In the genomic region with DNA sequence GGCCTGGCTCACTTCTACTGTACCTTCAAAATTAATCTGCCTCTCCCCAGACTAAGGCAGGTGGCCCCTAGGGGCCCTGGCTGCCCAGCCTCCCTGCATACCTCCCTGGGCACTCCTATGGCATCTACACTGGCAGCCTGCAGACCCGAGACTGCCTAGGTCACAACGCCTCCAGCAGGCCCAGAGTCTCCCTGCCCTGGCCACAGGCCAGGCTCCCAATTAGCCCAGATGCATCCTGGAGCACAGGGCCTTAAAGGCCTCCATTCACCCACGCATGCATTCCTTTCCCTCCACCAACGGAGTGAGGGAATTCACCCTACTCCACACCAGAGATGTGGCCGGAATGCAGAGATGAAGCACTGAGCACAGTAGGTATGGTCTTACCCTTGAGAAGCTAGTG, we compare ENCODE assay signal across 21 cellular contexts. TPM values are rescaled to one million over a fixed set of nuclear protein-coding genes. Genes with fewer than 3 reads are reported as not detected.
DNase-seq lines count a peak whose midpoint lies in the region; TF ChIP-seq lines count a peak whose summit lies in the region.
"Had no signal": no experiment of that assay in that cellular context is flagged by ENCODE, and none has a peak within 500 bp of the region (broad histone marks: within the 10 kb centered on the region; RNA-seq: fewer than 3 reads in every experiment).

No MANE protein-coding gene starts in this region.

- H3K4me1 ChIP-seq in endodermal cell (ENCODE audit: control insufficient read depth, insufficient read depth, low read length) (no peaks in the 10 kb centered on the region), suprapubic skin (peaks cover 20% of the 10 kb centered on the region)
- H3K4me1 ChIP-seq: Caco-2 had no signal

- H3K27ac ChIP-seq in endodermal cell (ENCODE audit: low read depth, low read length) (no peak overlapping the region), suprapubic skin (no peak overlapping the region)
- H3K27ac ChIP-seq: 22Rv1, C4-2B had no signal

- H3K36me3 Mint-ChIP-seq in endodermal cell (ENCODE audit: low read depth) = peaks cover 3% of the 10 kb centered on the region

- H3K4me3 Mint-ChIP-seq in endodermal cell = no peak overlapping the region
- H3K4me3 Mint-ChIP-seq: GM23338 had no signal

- DNase-seq in DMS 273 (lab: John Stamatoyannopoulos, UW; ENCODE audit: unreplicated experiment) = peak; percentile 57
- no peak for DNase-seq in DMS 273 treated with DMSO at 0.1 percent for 48 hours (lab: John Stamatoyannopoulos, UW)
- peak; percentile 13 for DNase-seq in MG63
- DNase-seq in endodermal cell = peak; percentile 25
- DNase-seq in suprapubic skin (ENCODE audit: low spot score in 2 of 2) = peak; percentile 7 to 34
- DNase-seq in NCI-H146 (lab: John Stamatoyannopoulos, UW) = no peak
- no peak for DNase-seq in kidney glomerular epithelial cell (lab: John Stamatoyannopoulos, UW)
- DNase-seq in NCI-H187 treated with DMSO at 0.1 percent for 48 hours (lab: John Stamatoyannopoulos, UW) = no peak
- DNase-seq: KG1, NCI-H1105 treated with DMSO at 0.1 percent for 48 hours, NCI-H1930, NCI-H2171 treated with DMSO at 0.1 percent for 48 hours, NCI-H510A, NCI-H82, SIG-M5, SW 1271 had no signal

- no peak overlapping the region for H3K9ac ChIP-seq in endodermal cell (ENCODE audit: extremely low read depth, low read length, poor library complexity, severe bottlenecking)

- TF ChIP-seq EP300 in suprapubic skin (IDR thresholded peaks at IDR 0.05) = no peak

- no peak overlapping the region for H3K27ac Mint-ChIP-seq in endodermal cell
- H3K27ac Mint-ChIP-seq: GM23338 had no signal

- H3K27me3 ChIP-seq in MG63 (peaks cover 66% of the 10 kb centered on the region), endodermal cell (ENCODE audit: control insufficient read depth, insufficient read depth, low read length, poor library complexity, severe bottlenecking) (peaks cover 93% of the 10 kb centered on the region), suprapubic skin (peaks cover 99% of the 10 kb centered on the region)

- peaks cover 16% of the 10 kb centered on the region for H3K9me3 Mint-ChIP-seq in endodermal cell

- H3K4me1 Mint-ChIP-seq in endodermal cell = peaks cover 14% of the 10 kb centered on the region

- TF ChIP-seq CTCF in endodermal cell (conservative IDR thresholded peaks at IDR 0.05) = no peak
- no peak for TF ChIP-seq CTCF in suprapubic skin (IDR thresholded peaks at IDR 0.05)

- TF ChIP-seq POLR2A in suprapubic skin (IDR thresholded peaks at IDR 0.05) = no peak

- peaks cover 9% of the 10 kb centered on the region for H3K9me3 ChIP-seq in MG63
- H3K9me3 ChIP-seq in endodermal cell (ENCODE audit: control insufficient read depth, low read length) = no peaks in the 10 kb centered on the region
- H3K9me3 ChIP-seq in suprapubic skin = no peaks in the 10 kb centered on the region

- H3K4me3 ChIP-seq in MG63 (no peak overlapping the region), endodermal cell (ENCODE audit: low read length) (no peak overlapping the region), suprapubic skin (no peak overlapping the region)
- H3K4me3 ChIP-seq: GM23338 had no signal

- WGBS in endodermal cell (ENCODE audit: insufficient coverage in 1 of 2, insufficient read length in 1 of 2), 2 experiments = 84% methylated on average over 5 of the region's 5 CpGs; no CpG with 5 or more reads in 1 of the 2 experiments
- 66% methylated on average over 4 of the region's 5 CpGs for WGBS in suprapubic skin

- peaks cover 97% of the 10 kb centered on the region for H3K27me3 Mint-ChIP-seq in endodermal cell (ENCODE audit: insufficient read depth)

- no peaks in the 10 kb centered on the region for H3K36me3 ChIP-seq in MG63
- H3K36me3 ChIP-seq in endodermal cell (ENCODE audit: control insufficient read depth, insufficient read depth, low read length) = no peaks in the 10 kb centered on the region
- no peaks in the 10 kb centered on the region for H3K36me3 ChIP-seq in suprapubic skin

RNA-seq across cellular contexts. Expression of a gene that starts 1.9 kb away (rescaled TPM):
- not detected in 2 replicates for total RNA-seq in MG63 (2014; rRNA removed; shearing (Covaris generic); ENCODE audit: low replicate concordance)
- not detected for total RNA-seq in endodermal cell
- 1.1 TPM for polyA plus RNA-seq in endodermal cell (2013, experiment 1 of 2)
- polyA plus RNA-seq in endodermal cell (2013, experiment 2 of 2) = 1.1 TPM
- total RNA-seq in suprapubic skin = not detected
- total RNA-seq: GM23338, M059J had no signal
- polyA plus RNA-seq: GM23338 had no signal

RNA-seq across cellular contexts. Expression of a gene that starts 5.6 kb away (rescaled TPM):
- not detected in 2 replicates for total RNA-seq in MG63 (2014; rRNA removed; shearing (Covaris generic); ENCODE audit: low replicate concordance)
- total RNA-seq in endodermal cell = not detected
- polyA plus RNA-seq in endodermal cell (2013, experiment 1 of 2) = 2.6 TPM
- 2.5 TPM for polyA plus RNA-seq in endodermal cell (2013, experiment 2 of 2)
- total RNA-seq in suprapubic skin = not detected
- total RNA-seq: Caco-2, GM23338, M059J had no signal

Comparison
In these comparisons a context has a peak if more than half of its experiments do, and no peak if none do; other contexts are left out.
1. DNase-seq: peak in DMS 273 (single experiment), MG63 (single experiment), endodermal cell (single experiment) and suprapubic skin (2 of 2); none in DMS 273 treated with DMSO at 0.1 percent for 48 hours (single experiment), NCI-H146 (single experiment), kidney glomerular epithelial cell (single experiment) and NCI-H187 treated with DMSO at 0.1 percent for 48 hours (single experiment).